Comparison of ENCODE assay signal across 11 cellular contexts in genomic region chr15:45134682-45135604, GRCh38. TPM values are rescaled to one million over a fixed set of nuclear protein-coding genes. Genes with fewer than 3 reads are reported as not detected.
A peak's percentile ranks its signal among the peaks of the same experiment; 100 is the strongest.
DNase-seq lines count a peak whose midpoint lies in the region; ATAC-seq and TF ChIP-seq lines count a peak whose summit lies in the region.
"Had no signal": no experiment of that assay in that cellular context is flagged by ENCODE, and none has a peak within 500 bp of the region (broad histone marks: within the 10 kb centered on the region; RNA-seq: fewer than 3 reads in every experiment).

No MANE protein-coding gene starts in this region.

- TF ChIP-seq CTCF in GM13976 (IDR thresholded peaks at IDR 0.05; ENCODE audit: borderline replicate concordance, control extremely low read depth, extremely low read depth, insufficient read depth, missing control alignments) (peak; percentile 26), heart right ventricle (IDR thresholded peaks at IDR 0.05) (peak in 5 of 9 donors; percentile 17 to 43 (median 27))

- H3K36me3 ChIP-seq in heart right ventricle (no peaks in the 10 kb centered on the region), rectal smooth muscle tissue (ENCODE audit: control insufficient read depth, insufficient read depth, low read length) (no peaks in the 10 kb centered on the region)

- H3K27me3 Mint-ChIP-seq in T-helper 17 cell: peaks cover 64% of the 10 kb centered on the region

- in situ Hi-C loops in GM13976 (cut with MboI; ENCODE audit: low sequenced_read_pairs, unreplicated experiment): no loop called here

- H3K27me3 ChIP-seq in heart right ventricle (peaks cover under 1 to 75% (median 54%) of the 10 kb centered on the region in 7 donors), rectal smooth muscle tissue (ENCODE audit: control insufficient read depth, insufficient read depth, low read length) (peaks cover 22% of the 10 kb centered on the region)

- peaks cover 5% of the 10 kb centered on the region for H3K36me3 Mint-ChIP-seq in T-helper 17 cell (ENCODE audit: low read depth)

- peaks cover 7% of the 10 kb centered on the region for H3K4me1 Mint-ChIP-seq in T-helper 17 cell

- H3K9ac ChIP-seq in rectal smooth muscle tissue (ENCODE audit: low read length): no peak overlapping the region

- intact Hi-C loops in heart right ventricle (cut with DNase I): no loop called here

- 7% methylated on average over 52 to 56 of the region's 57 CpGs for WGBS in heart right ventricle, 2 donors

- peaks cover 0 to 13% (median 8%) of the 10 kb centered on the region in 9 donors for H3K4me1 ChIP-seq in heart right ventricle
- no peaks in the 10 kb centered on the region for H3K4me1 ChIP-seq in rectal smooth muscle tissue (ENCODE audit: control insufficient read depth, insufficient read depth, low read length)

- H3K27ac ChIP-seq in heart right ventricle (no peak overlapping the region), rectal smooth muscle tissue (ENCODE audit: low read depth, low read length) (no peak overlapping the region)

- peak overlapping the region in 4 of 10 donors; percentile 6 to 19 (median 8) for H3K4me3 ChIP-seq in heart right ventricle
- H3K4me3 ChIP-seq in rectal smooth muscle tissue (ENCODE audit: low read length): peak overlapping the region; percentile 45

- H3K9me3 ChIP-seq in T-helper 17 cell (ENCODE audit: control insufficient read depth, low read length, poor library complexity, severe bottlenecking) (no peaks in the 10 kb centered on the region), heart right ventricle (no peaks in the 10 kb centered on the region)

- ATAC-seq in T-helper 17 cell: peak; percentile 71
- ATAC-seq in heart right ventricle: peak in 7 of 8 donors; percentile 34 to 63 (median 48)
- no peak for ATAC-seq in HG02884 (IDR thresholded peaks at IDR 0.05; ENCODE audit: unreplicated experiment)
- no peak for ATAC-seq in GM18870 (IDR thresholded peaks at IDR 0.05; ENCODE audit: unreplicated experiment)

- peak overlapping the region; percentile 73 for H3K4me3 Mint-ChIP-seq in T-helper 17 cell

- DNase-seq in GM13976 (ENCODE audit: low spot score) (no peak), T-helper 17 cell (no peak), heart right ventricle (peak in 1 of 2 donors; percentile 35), superior temporal gyrus (ENCODE audit: extremely low spot score) (no peak), NCI-H2227 treated with DMSO at 0.1 percent for 48 hours (lab: John Stamatoyannopoulos, UW) (no peak)
- DNase-seq: NCI-H1092 treated with DMSO at 0.1 percent for 48 hours had no signal

- no peak overlapping the region for H3K27ac Mint-ChIP-seq in T-helper 17 cell

RNA-seq across cellular contexts. Expression of gene DUOX1, which starts 5.1 kb away (rescaled TPM):
- total RNA-seq in T-helper 17 cell (under 1 TPM in 1 of 2 donors, not detected in 1; 0.42 TPM), heart right ventricle (under 1 TPM in 9 of 10 donors, not detected in 1; 0.17 to 0.99 (median 0.61) TPM)
- under 1 TPM; 0.14 to 0.80 TPM for polyA plus RNA-seq in heart right ventricle

RNA-seq across cellular contexts. Expression of gene DUOXA1, which starts 5.3 kb away (rescaled TPM):
- total RNA-seq in T-helper 17 cell (under 1 TPM in 1 of 2 donors, not detected in 1; 0.57 TPM), heart right ventricle (1 to 10 TPM in 1 of 10 donors, under 1 TPM in 8, not detected in 1; 0.11 to 1.3 (median 0.47) TPM)
- 1 to 10 TPM in 1 of 2 donors, under 1 TPM in 1; 0.16 to 1.3 TPM for polyA plus RNA-seq in heart right ventricle

RNA-seq across cellular contexts. Expression of gene DUOXA2, which starts 20.8 kb away (rescaled TPM):
- not detected for total RNA-seq in T-helper 17 cell
- not detected for total RNA-seq in heart right ventricle
- polyA plus RNA-seq in heart right ventricle: not detected
- total RNA-seq: astrocyte; T-helper 1 cell treated with Interleukin-12 subunit alpha and Interleukin-12 subunit beta and Interleukin-4 antibody, amounts not matched to agents 30 ng/mL and 1 ng/mL, for 36 hours had no signal

RNA-seq across cellular contexts. Expression of gene DUOX2, which starts 21.0 kb away (rescaled TPM):
- under 1 TPM in 1 of 2 donors, not detected in 1; 0.27 TPM for total RNA-seq in T-helper 17 cell
- total RNA-seq in heart right ventricle: under 1 TPM in 9 of 10 donors, not detected in 1; 0.05 to 0.49 (median 0.15) TPM
- polyA plus RNA-seq in heart right ventricle: under 1 TPM; 0.03 to 0.73 TPM
- total RNA-seq: T-helper 1 cell treated with Interleukin-12 subunit alpha and Interleukin-12 subunit beta and Interleukin-4 antibody, amounts not matched to agents 30 ng/mL and 1 ng/mL, for 36 hours had no signal

RNA-seq across cellular contexts. Expression of gene SHF, which starts 52.8 kb away (rescaled TPM):
- total RNA-seq in T-helper 17 cell: 1 to 10 TPM; 2.0 to 2.8 TPM
- 1 to 10 TPM; 3.6 to 8.4 (median 5.6) TPM for total RNA-seq in heart right ventricle
- 1 to 10 TPM; 2.4 to 5.8 TPM for polyA plus RNA-seq in heart right ventricle

Comparison
In these comparisons a context has a peak if more than half of its experiments do, and no peak if none do; other contexts are left out.
1. ATAC-seq: peak in T-helper 17 cell (single experiment) and heart right ventricle (7 of 8); none in HG02884 (single experiment) and GM18870 (single experiment).